Comparison of ENCODE assay signal across 13 cellular contexts in the genomic region with DNA sequence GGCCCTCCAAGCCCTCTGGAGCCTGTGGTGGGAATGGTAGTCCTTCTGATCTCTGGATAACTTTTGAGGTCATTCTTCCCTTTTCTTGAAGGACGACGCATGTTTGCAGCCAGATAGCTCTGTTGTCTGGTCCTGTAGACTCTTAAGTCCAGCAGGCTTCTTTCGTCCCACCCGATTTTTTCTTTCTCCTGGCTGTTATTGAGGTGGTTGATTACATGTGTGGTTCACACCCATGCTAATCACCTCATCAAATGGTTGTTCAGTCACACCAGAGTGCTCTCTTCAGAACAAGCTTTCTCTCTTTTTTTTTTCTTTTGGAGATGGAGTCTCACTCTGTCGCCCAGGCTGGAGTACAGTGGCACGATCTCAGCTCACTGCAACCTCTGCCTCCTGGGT. TPM values are rescaled to one million over a fixed set of nuclear protein-coding genes. Genes with fewer than 3 reads are reported as not detected.
DNase-seq lines count a peak whose midpoint lies in the region; ATAC-seq, FAIRE-seq and TF ChIP-seq lines count a peak whose summit lies in the region.
"Had no signal": no experiment of that assay in that cellular context is flagged by ENCODE, and none has a peak within 500 bp of the region (broad histone marks: within the 10 kb centered on the region; RNA-seq: fewer than 3 reads in every experiment).

No MANE protein-coding gene starts in this region.

- no peak for TF ChIP-seq RAD21 in A549 (conservative IDR thresholded peaks at IDR 0.05 in 1 of 2, IDR thresholded peaks at IDR 0.05 in 1 of 2)

- intact Hi-C loops in left colon (cut with DNase I, micrococcal nuclease) = no loop called here

- H3K4me1 ChIP-seq in A549 (peaks cover 18% of the 10 kb centered on the region), RWPE2 (ENCODE audit: insufficient read depth, poor library complexity, severe bottlenecking) (peaks cover 2% of the 10 kb centered on the region), small intestine (ENCODE audit: control insufficient read depth in 2 of 2, insufficient read depth in 1 of 2, low read depth in 1 of 2, low read length in 1 of 2) (peaks cover 0 to 2% of the 10 kb centered on the region in 2 donors)

- H3K27ac ChIP-seq in A549 (no peak overlapping the region), RWPE2 (ENCODE audit: poor library complexity, severe bottlenecking) (no peak overlapping the region), small intestine (ENCODE audit: low read depth in 1 of 2, low read length in 1 of 2) (peak overlapping the region; percentile 71 to 75), coronary artery (no peak overlapping the region)
- H3K27ac ChIP-seq: GM23248 had no signal

- WGBS in A549 (ENCODE audit: missing lambda C conversion rate) = 87% methylated on average over 6 of the region's 6 CpGs
- WGBS in small intestine, 3 donors = 26 to 76% (median 36%) methylated on average over 6 of the region's 6 CpGs

- TF ChIP-seq POLR2A in A549 (IDR thresholded peaks at IDR 0.05; ENCODE audit: low read length) = no peak

- no peaks in the 10 kb centered on the region for H3K9me3 ChIP-seq in A549
- H3K9me3 ChIP-seq in RWPE2 (ENCODE audit: severe bottlenecking) = no peaks in the 10 kb centered on the region
- H3K9me3 ChIP-seq in small intestine (ENCODE audit: control insufficient read depth, low read depth) = no peaks in the 10 kb centered on the region

- DNase-seq in A549 (ENCODE audit: low read depth in 1 of 2, low spot score in 1 of 2) (no peak), RWPE2 (ENCODE audit: low spot score) (peak; percentile 5), left colon (peak in 1 of 2 donors; percentile 23), small intestine (peak; percentile 71), NCI-H1417 (lab: John Stamatoyannopoulos, UW) (no peak), coronary artery (ENCODE audit: low spot score) (no peak)
- DNase-seq: C1 segment of cervical spinal cord; CD4-positive, alpha-beta T cell; DMS79; GM23248; H7 had no signal

- POLR2A ChIA-PET in A549 (lab: Yijun Ruan, JAX) = no interaction called here

- H3K4me3 ChIP-seq in A549 = no peak overlapping the region
- H3K4me3 ChIP-seq in RWPE2 (ENCODE audit: severe bottlenecking) = no peak overlapping the region
- no peak overlapping the region for H3K4me3 ChIP-seq in small intestine (ENCODE audit: low read depth in 1 of 2, low read length in 2 of 2)
- no peak overlapping the region for H3K4me3 ChIP-seq in coronary artery
- H3K4me3 ChIP-seq: GM12878, GM23248 had no signal

- ATAC-seq in A549 (no peak), RWPE2 (ENCODE audit: low read depth) (no peak), left colon (peak; percentile 77), HG03520 (IDR thresholded peaks at IDR 0.05; ENCODE audit: unreplicated experiment) (no peak)
- ATAC-seq: GM12878 had no signal

- FAIRE-seq in A549 (lab: Jason Lieb, UNC) (no peak), small intestine (lab: Jason Lieb, UNC) (no peak)
- FAIRE-seq: GM12878 had no signal

- H3K36me3 ChIP-seq in RWPE2 (ENCODE audit: low read depth) = no peaks in the 10 kb centered on the region
- H3K36me3 ChIP-seq in small intestine (ENCODE audit: control insufficient read depth in 2 of 2, insufficient read depth in 2 of 2, low read length in 2 of 2) = no peaks in the 10 kb centered on the region

- H3K27me3 ChIP-seq in RWPE2 (ENCODE audit: insufficient read depth, poor library complexity, severe bottlenecking) = no peaks in the 10 kb centered on the region
- H3K27me3 ChIP-seq in small intestine (ENCODE audit: control insufficient read depth in 2 of 2, insufficient read depth in 2 of 2, low read length in 2 of 2) = no peaks in the 10 kb centered on the region

- CTCF ChIA-PET in A549 (lab: Yijun Ruan, JAX) = no interaction called here

- TF ChIP-seq CTCF in A549 (IDR thresholded peaks at IDR 0.05) (no peak), RWPE2 (IDR thresholded peaks at IDR 0.05; ENCODE audit: poor library complexity, severe bottlenecking) (no peak), coronary artery (IDR thresholded peaks at IDR 0.05) (no peak)

- H3K4me2 ChIP-seq in A549 = peak overlapping the region; percentile 32; the same call in 2 of the 3 replicates

- no peak for TF ChIP-seq EP300 in A549 (IDR thresholded peaks at IDR 0.05)

TF ChIP-seq in A549, 52 proteins besides CTCF, POLR2A, EP300 and RAD21:
- TF ChIP-seq SREBF2 (IDR thresholded peaks at IDR 0.05) (no peak), PHF8 (IDR thresholded peaks at IDR 0.05; ENCODE audit: borderline replicate concordance, low read depth) (no peak), KDM1A (IDR thresholded peaks at IDR 0.05; ENCODE audit: low read depth) (no peak), FOXS1 (CRISPR knock-in tag; IDR thresholded peaks at IDR 0.05) (no peak), NPAS2 (CRISPR knock-in tag; IDR thresholded peaks at IDR 0.05; ENCODE audit: borderline replicate concordance) (no peak), JUN (IDR thresholded peaks at IDR 0.05) (no peak), NR3C1 (IDR thresholded peaks at IDR 0.05) (no peak), MAFK (IDR thresholded peaks at IDR 0.05; ENCODE audit: partially characterized antibody) (no peak), CEBPB (IDR thresholded peaks at IDR 0.05) (no peak), GATA3 (IDR thresholded peaks at IDR 0.05; ENCODE audit: borderline replicate concordance) (no peak), SMC3 (IDR thresholded peaks at IDR 0.05) (no peak), BHLHE40 (IDR thresholded peaks at IDR 0.05; ENCODE audit: low read depth, low read length) (no peak)
- TF ChIP-seq, protein P1, sequence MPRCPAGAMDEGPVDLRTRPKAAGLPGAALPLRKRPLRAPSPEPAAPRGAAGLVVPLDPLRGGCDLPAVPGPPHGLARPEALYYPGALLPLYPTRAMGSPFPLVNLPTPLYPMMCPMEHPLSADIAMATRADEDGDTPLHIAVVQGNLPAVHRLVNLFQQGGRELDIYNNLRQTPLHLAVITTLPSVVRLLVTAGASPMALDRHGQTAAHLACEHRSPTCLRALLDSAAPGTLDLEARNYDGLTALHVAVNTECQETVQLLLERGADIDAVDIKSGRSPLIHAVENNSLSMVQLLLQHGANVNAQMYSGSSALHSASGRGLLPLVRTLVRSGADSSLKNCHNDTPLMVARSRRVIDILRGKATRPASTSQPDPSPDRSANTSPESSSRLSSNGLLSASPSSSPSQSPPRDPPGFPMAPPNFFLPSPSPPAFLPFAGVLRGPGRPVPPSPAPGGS (IDR thresholded peaks at IDR 0.05) = no peak
- TF ChIP-seq, protein P2, sequence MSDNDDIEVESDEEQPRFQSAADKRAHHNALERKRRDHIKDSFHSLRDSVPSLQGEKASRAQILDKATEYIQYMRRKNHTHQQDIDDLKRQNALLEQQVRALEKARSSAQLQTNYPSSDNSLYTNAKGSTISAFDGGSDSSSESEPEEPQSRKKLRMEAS (IDR thresholded peaks at IDR 0.05) = no peak
TF ChIP-seq in A549: peak in this region for 0.

RNA-seq across cellular contexts. Expression of a gene that starts 30.6 kb away (rescaled TPM):
- polyA plus RNA-seq in A549 (2011; rRNA removed) = 34.1 and 35.1 TPM in 2 replicates
- 23.0 and 25.9 TPM in 2 replicates for polyA plus RNA-seq in A549 (2012; cell fraction: cytosol; rRNA removed)
- polyA plus RNA-seq in A549 (2012; cell fraction: nucleus; rRNA removed) = 80.6 and 105 TPM in 2 replicates
- 25.5 to 28.6 TPM (median 27.5 TPM) in 3 replicates for polyA plus RNA-seq in A549 (2017; fragmentation: RNase III; extraction: RNeasy Plus Mini Kit Qiagen cat#74134 plus additional on column Dnase treatment)
- polyA minus RNA-seq in A549 (2011; rRNA and poly(A)+ RNA removed) = 21.4 and 25.7 TPM in 2 replicates
- 10 to 100 TPM; 38.4 to 53.4 TPM for total RNA-seq in left colon
- 10 to 100 TPM; 19.0 to 30.2 (median 21.6) TPM for polyA plus RNA-seq in small intestine

RNA-seq across cellular contexts. Expression of a gene that starts 32.3 kb away (rescaled TPM):
- polyA plus RNA-seq in A549 (2011; rRNA removed) = 190 and 194 TPM in 2 replicates
- polyA plus RNA-seq in A549 (2012; cell fraction: cytosol; rRNA removed) = 71.3 and 73.9 TPM in 2 replicates
- polyA plus RNA-seq in A549 (2012; cell fraction: nucleus; rRNA removed) = 96.6 and 113 TPM in 2 replicates
- polyA plus RNA-seq in A549 (2017; fragmentation: RNase III; extraction: RNeasy Plus Mini Kit Qiagen cat#74134 plus additional on column Dnase treatment) = 60.8 to 65.5 TPM (median 65.5 TPM) in 3 replicates
- polyA minus RNA-seq in A549 (2011; rRNA and poly(A)+ RNA removed) = 421 and 515 TPM in 2 replicates
- 100 to 1,000 TPM; 181 to 257 TPM for total RNA-seq in left colon
- polyA plus RNA-seq in small intestine = 100 to 1,000 TPM in 2 of 3 donors, 10 to 100 TPM in 1; 69.3 to 227 (median 191) TPM

Comparison
In these comparisons a context has a peak if more than half of its experiments do, and no peak if none do; other contexts are left out.
1. DNase-seq: peak in RWPE2 (single experiment) and small intestine (single experiment); none in A549 (0 of 2), NCI-H1417 (0 of 3) and coronary artery (single experiment).
2. H3K27ac ChIP-seq: peak in small intestine (2 of 2); none in A549 (0 of 2), RWPE2 (single experiment) and coronary artery (0 of 2).